In genomic region chr19:3162418-3163229, GRCh38 we compare ENCODE assay signal across 2 cellular contexts.
A peak's percentile ranks its signal among the peaks of the same experiment; 100 is the strongest.
TF ChIP-seq lines count a peak whose summit lies in the region.

No MANE protein-coding gene starts in this region.

TF ChIP-seq in Ishikawa, 13 proteins besides CTCF, POLR2A, EP300 and RAD21 (continued from another document):
- TF ChIP-seq USF1 (IDR thresholded peaks at IDR 0.05) (peak; percentile 83), MAX (IDR thresholded peaks at IDR 0.05) (peak; percentile 32; the same call in 1 of the 2 replicates)

TF ChIP-seq in WTC11, 78 proteins besides CTCF, POLR2A, EP300 and RAD21 (continued from another document):
- TF ChIP-seq GABPB1 (CRISPR knock-in tag; IDR thresholded peaks at IDR 0.05) (no peak), USF2 (CRISPR knock-in tag; IDR thresholded peaks at IDR 0.05) (peak; percentile 80), ZNF425 (CRISPR knock-in tag; conservative IDR thresholded peaks at IDR 0.05) (no peak), TCF7 (CRISPR knock-in tag; IDR thresholded peaks at IDR 0.05; ENCODE audit: low read depth) (no peak), ZNF263 (CRISPR knock-in tag; IDR thresholded peaks at IDR 0.05; ENCODE audit: low read depth) (no peak)
